9 cellular contexts compared by ENCODE assay signal in the genomic region with DNA sequence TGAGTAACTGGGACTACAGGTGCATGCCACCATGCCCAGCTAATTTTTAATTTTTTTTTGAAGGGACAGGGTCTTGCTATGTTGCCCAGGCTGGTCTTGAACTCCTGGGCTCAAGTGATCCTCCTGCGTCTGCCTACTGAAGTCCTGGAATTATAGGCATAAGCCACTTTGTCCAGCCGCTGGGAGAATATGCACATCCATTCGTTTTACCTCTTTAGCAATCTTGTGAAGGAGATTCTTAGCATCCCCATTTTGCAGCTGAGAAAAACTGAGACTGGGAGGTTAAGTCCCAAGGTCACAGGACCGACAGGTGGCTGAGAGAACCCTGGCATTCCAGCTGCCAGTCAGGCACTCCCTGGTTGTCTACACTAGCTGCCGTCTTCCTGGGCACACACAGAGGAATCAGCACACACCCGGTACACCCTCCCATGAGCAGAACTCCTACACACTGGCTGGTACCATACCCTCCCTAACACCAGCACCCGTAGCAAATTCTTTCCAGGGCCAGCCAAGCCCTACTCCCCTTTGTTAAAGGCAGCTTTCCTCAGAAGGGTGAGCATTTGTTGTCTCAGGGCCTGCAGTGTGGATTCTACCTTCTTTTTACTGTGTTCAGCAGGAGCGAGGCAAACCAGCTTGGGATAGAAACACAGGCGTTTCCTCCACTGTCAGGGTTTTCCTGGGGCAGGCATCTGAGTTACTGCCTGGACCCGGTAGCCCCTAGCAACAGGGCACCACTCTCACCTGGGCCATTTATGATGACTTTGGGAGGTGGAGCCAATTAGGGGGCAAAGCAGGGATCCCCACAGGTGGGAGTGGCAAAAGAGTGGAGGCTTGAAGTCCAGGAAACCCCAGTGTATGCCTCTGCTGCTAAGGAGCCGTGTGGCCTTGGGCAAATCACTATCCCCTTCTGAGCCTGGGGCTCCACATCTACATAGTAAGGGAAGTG.
DNase-seq lines count a peak whose midpoint lies in the region; ATAC-seq, FAIRE-seq and TF ChIP-seq lines count a peak whose summit lies in the region.
"Had no signal": no experiment of that assay in that cellular context is flagged by ENCODE, and none has a peak within 500 bp of the region (broad histone marks: within the 10 kb centered on the region; RNA-seq: fewer than 3 reads in every experiment).

No MANE protein-coding gene starts in this region.

- H3K9ac ChIP-seq in GM23248: no peak overlapping the region
- no peak overlapping the region for H3K9ac ChIP-seq in muscle layer of colon (ENCODE audit: low read length)

- intact Hi-C loops in A673 (cut with micrococcal nuclease; ENCODE audit: unreplicated experiment): no loop called here

- H3K36me3 Mint-ChIP-seq in activated naive CD8-positive, alpha-beta T cell treated with anti-CD3 and anti-CD28 coated beads, Interleukin-2, amount 10 ng/mL, durations not matched to agents 7 days and 5 days: no peaks in the 10 kb centered on the region

- H3K79me2 ChIP-seq in GM23248 (ENCODE audit: insufficient read depth): no peaks in the 10 kb centered on the region

- peak overlapping the region; percentile 15 for H3K4me3 Mint-ChIP-seq in activated naive CD8-positive, alpha-beta T cell treated with anti-CD3 and anti-CD28 coated beads, Interleukin-2, amount 10 ng/mL, durations not matched to agents 7 days and 5 days

- POLR2A ChIA-PET in A673 (lab: Charles Lee; ENCODE audit: low non-redundant PET): no interaction called here
- POLR2A ChIA-PET in activated naive CD8-positive, alpha-beta T cell treated with anti-CD3 and anti-CD28 coated beads, Interleukin-2, amount 10 ng/mL, durations not matched to agents 7 days and 5 days (lab: Charles Lee): interaction anchor here (0.5 to 11.1 kb wide), 10 partner anchors 11 to 82 kb away, joined by 3 to 238 read pairs (median 6); a partner anchor contains a TSS

- H3K36me3 ChIP-seq in A673 (ENCODE audit: insufficient read depth, low read length, poor library complexity, severe bottlenecking) (no peaks in the 10 kb centered on the region), GM23248 (ENCODE audit: low read depth) (no peaks in the 10 kb centered on the region), muscle layer of colon (ENCODE audit: insufficient read depth, low read length) (no peaks in the 10 kb centered on the region)

- peak overlapping the region; percentile 96 for H3K27ac Mint-ChIP-seq in activated naive CD8-positive, alpha-beta T cell treated with anti-CD3 and anti-CD28 coated beads, Interleukin-2, amount 10 ng/mL, durations not matched to agents 7 days and 5 days

- TF ChIP-seq CTCF in A673 (conservative IDR thresholded peaks at IDR 0.05; ENCODE audit: low read depth, low read length) (no peak), D721Med (IDR thresholded peaks at IDR 0.05; ENCODE audit: insufficient read depth, missing control alignments) (no peak)

- H3K4me3 ChIP-seq in A673 (ENCODE audit: low read depth, low read length, poor library complexity, severe bottlenecking): no peak overlapping the region
- H3K4me3 ChIP-seq in GM23248: no peak overlapping the region
- no peak overlapping the region for H3K4me3 ChIP-seq in muscle layer of colon (ENCODE audit: low read depth in 1 of 2, low read length in 2 of 2)

- no TSS peak for BruUV-seq in A673 (replicated peaks; lab: Mats Ljungman, UMichigan)

- no peaks in the 10 kb centered on the region for H3K27me3 Mint-ChIP-seq in activated naive CD8-positive, alpha-beta T cell treated with anti-CD3 and anti-CD28 coated beads, Interleukin-2, amount 10 ng/mL, durations not matched to agents 7 days and 5 days

- CTCF ChIA-PET in A673 (lab: Charles Lee): interaction anchor here (0.6 kb wide), 1 partner anchor 75 kb away, joined by 5 read pairs; no protein-coding TSS in a partner anchor

- no peaks in the 10 kb centered on the region for H3K9me2 ChIP-seq in GM23248 (ENCODE audit: insufficient read depth)

- WGBS in GM23248 (ENCODE audit: low coverage in 1 of 2, low lambda C conversion rate in 2 of 2, missing lambda C conversion rate in 2 of 2), 2 experiments: 91 to 92% methylated on average over 11 of the region's 11 CpGs

- DNase-seq in A673 (ENCODE audit: low spot score): no peak
- DNase-seq in GM23248: no peak
- no peak for DNase-seq in activated naive CD8-positive, alpha-beta T cell treated with anti-CD3 and anti-CD28 coated beads, Interleukin-2, amount 10 ng/mL, durations not matched to agents 7 days and 5 days
- DNase-seq in urothelium cell line (ENCODE audit: low spot score): no peak
- no peak for DNase-seq in D721Med (ENCODE audit: insufficient read length, low spot score)
- DNase-seq in mucosa of gallbladder (ENCODE audit: low spot score): no peak

- FAIRE-seq in urothelium cell line (lab: Jason Lieb, UNC) (no peak), D721Med (lab: Jason Lieb, UNC) (no peak)
- FAIRE-seq: G401.6 had no signal

- no peaks in the 10 kb centered on the region for H3K9me3 Mint-ChIP-seq in activated naive CD8-positive, alpha-beta T cell treated with anti-CD3 and anti-CD28 coated beads, Interleukin-2, amount 10 ng/mL, durations not matched to agents 7 days and 5 days

- peaks cover 60% of the 10 kb centered on the region for H3F3A ChIP-seq in GM23248 (ENCODE audit: insufficient read depth)

- no peaks in the 10 kb centered on the region for H3K27me3 ChIP-seq in A673 (replicated peaks; ENCODE audit: insufficient read depth, low read depth, low read length, poor library complexity)
- no peaks in the 10 kb centered on the region for H3K27me3 ChIP-seq in GM23248 (replicated peaks; ENCODE audit: insufficient read depth)
- no peaks in the 10 kb centered on the region for H3K27me3 ChIP-seq in muscle layer of colon (ENCODE audit: control insufficient read depth in 1 of 2, insufficient read depth in 2 of 2, low read length in 2 of 2)

- no peak overlapping the region for H2AFZ ChIP-seq in GM23248

- ATAC-seq in activated naive CD8-positive, alpha-beta T cell treated with anti-CD3 and anti-CD28 coated beads, Interleukin-2, amount 10 ng/mL, durations not matched to agents 7 days and 5 days (ENCODE audit: low read depth): no peak
- no peak for ATAC-seq in HG03521 (IDR thresholded peaks at IDR 0.05; ENCODE audit: unreplicated experiment)

- H3K27ac ChIP-seq in A673 (ENCODE audit: low read depth, low read length, poor library complexity, severe bottlenecking) (peak overlapping the region; percentile 99), GM23248 (peak overlapping the region; percentile 39), muscle layer of colon (ENCODE audit: low read depth, low read length) (peak overlapping the region; percentile 84)

- in situ Hi-C loops in GM23248 (cut with MboI): no loop called here

- peaks cover 81% of the 10 kb centered on the region for H3K4me1 ChIP-seq in A673 (ENCODE audit: insufficient read depth, low read length, poor library complexity, severe bottlenecking)
- peaks cover 65% of the 10 kb centered on the region for H3K4me1 ChIP-seq in GM23248 (ENCODE audit: insufficient read depth)
- peaks cover 66% of the 10 kb centered on the region for H3K4me1 ChIP-seq in muscle layer of colon (ENCODE audit: insufficient read depth, low read length)

- H4K20me1 ChIP-seq in GM23248 (ENCODE audit: insufficient read depth): no peaks in the 10 kb centered on the region

- H3K9me3 ChIP-seq in A673 (ENCODE audit: low read depth, low read length, poor library complexity, severe bottlenecking) (no peaks in the 10 kb centered on the region), GM23248 (ENCODE audit: low read depth) (no peaks in the 10 kb centered on the region), muscle layer of colon (ENCODE audit: low read length) (no peaks in the 10 kb centered on the region)

- H3K4me1 Mint-ChIP-seq in activated naive CD8-positive, alpha-beta T cell treated with anti-CD3 and anti-CD28 coated beads, Interleukin-2, amount 10 ng/mL, durations not matched to agents 7 days and 5 days: peaks cover 78% of the 10 kb centered on the region

- no peak overlapping the region for H3K4me2 ChIP-seq in GM23248 (ENCODE audit: unreplicated experiment)

Comparison
In these comparisons a context has a peak if more than half of its experiments do, and no peak if none do; other contexts are left out.
1. H3K27ac ChIP-seq: peak in every context shown above with its lines; median percentile 99 in A673; 84 in muscle layer of colon; 39 in GM23248.